ENCODE assay signal across 33 cellular contexts in the genomic region with DNA sequence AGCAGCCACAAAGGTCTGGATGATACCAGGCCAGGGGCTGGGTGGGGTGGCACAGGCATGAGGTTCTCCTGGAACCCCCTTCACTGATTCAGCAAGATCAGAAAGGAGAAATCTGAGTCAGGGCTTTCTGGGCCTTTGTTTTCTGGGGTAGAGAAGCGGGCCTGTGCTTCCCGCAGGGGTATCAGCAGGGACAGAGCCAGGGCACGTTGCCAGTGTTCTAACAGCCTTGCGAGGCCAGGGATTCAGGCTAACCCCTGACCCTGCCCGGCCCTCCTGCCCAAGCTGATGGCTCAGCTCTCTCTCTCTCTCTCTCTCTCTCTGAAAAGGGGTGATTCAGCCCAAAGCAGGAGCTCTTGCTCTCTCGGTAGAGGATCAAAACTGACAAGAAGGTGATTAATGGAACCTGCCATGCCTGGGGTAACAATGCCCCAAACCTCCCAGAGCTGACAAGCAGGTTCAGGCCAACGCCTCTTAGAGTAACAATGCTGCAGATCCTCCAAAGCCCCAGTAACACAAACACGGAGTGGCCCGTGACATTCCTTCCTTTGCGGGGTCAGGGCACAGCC. TPM values are rescaled to one million over a fixed set of nuclear protein-coding genes. Genes with fewer than 3 reads are reported as not detected.
DNase-seq lines count a peak whose midpoint lies in the region; ATAC-seq, FAIRE-seq and TF ChIP-seq lines count a peak whose summit lies in the region.
"Had no signal": no experiment of that assay in that cellular context is flagged by ENCODE, and none has a peak within 500 bp of the region (broad histone marks: within the 10 kb centered on the region; RNA-seq: fewer than 3 reads in every experiment).

No MANE protein-coding gene starts in this region.

- H3K4me2 ChIP-seq in keratinocyte (ENCODE audit: control insufficient read depth, extremely low read depth, insufficient read depth, low read depth, low read length) (peak overlapping the region; percentile 10), Karpas-422 (ENCODE audit: low read depth, low read length, poor library complexity, severe bottlenecking) (no peak overlapping the region)

- H3K36me3 ChIP-seq in bronchial epithelial cell (ENCODE audit: control insufficient read depth, insufficient read depth, low read length) (no peaks in the 10 kb centered on the region), keratinocyte (ENCODE audit: control insufficient read depth in 2 of 2, extremely low read depth in 1 of 2, insufficient read depth in 2 of 2, low read length in 2 of 2) (no peaks in the 10 kb centered on the region), Karpas-422 (ENCODE audit: insufficient read depth, low read length) (no peaks in the 10 kb centered on the region)
- H3K36me3 ChIP-seq: BLaER1 treated with 17β-estradiol and CSF1 and Interleukin-3, amounts not matched to agents 10 nM and 100 nM; breast epithelium had no signal

- H3K27me3 ChIP-seq in bronchial epithelial cell (ENCODE audit: control insufficient read depth, insufficient read depth, low read length), result no peaks in the 10 kb centered on the region
- no peaks in the 10 kb centered on the region for H3K27me3 ChIP-seq in keratinocyte (ENCODE audit: control insufficient read depth, extremely low read depth, insufficient read depth, low read length)
- H3K27me3 ChIP-seq in Karpas-422 (ENCODE audit: low read length), result no peaks in the 10 kb centered on the region
- H3K27me3 ChIP-seq: BLaER1 treated with 17β-estradiol and CSF1 and Interleukin-3, amounts not matched to agents 10 nM and 100 nM; breast epithelium had no signal

- H3K27ac ChIP-seq in keratinocyte (ENCODE audit: control insufficient read depth, insufficient read depth, low read length) (no peak overlapping the region), Karpas-422 (ENCODE audit: low read length) (no peak overlapping the region)
- H3K27ac ChIP-seq: BLaER1 treated with 17β-estradiol and CSF1 and Interleukin-3, amounts not matched to agents 10 nM and 100 nM had no signal

- no peaks in the 10 kb centered on the region for H3K36me3 Mint-ChIP-seq in stimulated activated effector memory CD8-positive, alpha-beta T cell treated with anti-CD3 and anti-CD28 coated beads, Interleukin-12 subunit alpha, Interleukin-12 subunit beta, amount 100 ng/mL, for 72 hours
- H3K36me3 Mint-ChIP-seq: naive thymus-derived CD8-positive, alpha-beta T cell had no signal

- FAIRE-seq in bronchial epithelial cell (lab: Jason Lieb, UNC) (no peak), keratinocyte (lab: Jason Lieb, UNC) (peak; percentile 39)
- FAIRE-seq: colon, GM12878 had no signal

- H3K4me3 ChIP-seq in bronchial epithelial cell (ENCODE audit: low read depth, low read length), result no peak overlapping the region
- H3K4me3 ChIP-seq in keratinocyte (ENCODE audit: control insufficient read depth in 2 of 3, extremely low read depth in 1 of 3, insufficient read depth in 2 of 3, low read depth in 1 of 3, low read length in 3 of 3), result no peak overlapping the region
- H3K4me3 ChIP-seq in Karpas-422 (ENCODE audit: low read length), result no peak overlapping the region
- H3K4me3 ChIP-seq: BLaER1 treated with 17β-estradiol and CSF1 and Interleukin-3, amounts not matched to agents 10 nM and 100 nM; breast epithelium; GM12878; skin epidermis had no signal

- H2AFZ ChIP-seq in keratinocyte (ENCODE audit: control insufficient read depth, low read length) (no peak overlapping the region), Karpas-422 (ENCODE audit: low read length) (no peak overlapping the region)

- H3K79me2 ChIP-seq in keratinocyte (ENCODE audit: control insufficient read depth, insufficient read depth, low read length) (no peaks in the 10 kb centered on the region), Karpas-422 (ENCODE audit: low read length) (no peaks in the 10 kb centered on the region)

- no peak overlapping the region for H3K27ac Mint-ChIP-seq in stimulated activated effector memory CD8-positive, alpha-beta T cell treated with anti-CD3 and anti-CD28 coated beads, Interleukin-12 subunit alpha, Interleukin-12 subunit beta, amount 100 ng/mL, for 72 hours
- H3K27ac Mint-ChIP-seq: activated CD4-positive, alpha-beta T cell treated with anti-CD3 and anti-CD28 coated beads, Interleukin-2, amount 10 ng/mL, durations not matched to agents 24 days and 14 days; activated T-cell treated with anti-CD3 and anti-CD28 coated beads, Interleukin-2, amount 50 U/mL, for 24 hours; H9 had no signal

- H3K9me1 ChIP-seq in keratinocyte (ENCODE audit: control insufficient read depth, extremely low read depth, insufficient read depth, low read length), result peaks cover under 1% of the 10 kb centered on the region

- peaks cover 14% of the 10 kb centered on the region for H3K4me1 ChIP-seq in keratinocyte (ENCODE audit: control insufficient read depth, extremely low read depth, insufficient read depth, low read length)
- H3K4me1 ChIP-seq in Karpas-422 (ENCODE audit: low read length), result peaks cover 11% of the 10 kb centered on the region
- H3K4me1 ChIP-seq: breast epithelium had no signal

- no peak for TF ChIP-seq CTCF in bronchial epithelial cell (IDR thresholded peaks at IDR 0.05; ENCODE audit: insufficient read depth, low read length, severe bottlenecking)
- no peak for TF ChIP-seq CTCF in keratinocyte (optimal IDR thresholded peaks at IDR 0.05 in 1 of 3, IDR thresholded peaks at IDR 0.05 in 1 of 3, conservative IDR thresholded peaks at IDR 0.05 in 1 of 3; ENCODE audit: extremely low read depth in 1 of 3, insufficient read depth in 2 of 3, low read length in 3 of 3)

- H3K9me3 ChIP-seq in keratinocyte (ENCODE audit: control insufficient read depth, low read depth, low read length), result no peaks in the 10 kb centered on the region
- H3K9me3 ChIP-seq in Karpas-422 (ENCODE audit: low read length), result no peaks in the 10 kb centered on the region
- H3K9me3 ChIP-seq: BLaER1 treated with 17β-estradiol and CSF1 and Interleukin-3, amounts not matched to agents 10 nM and 100 nM; breast epithelium had no signal

- H4K20me1 ChIP-seq in keratinocyte (ENCODE audit: control insufficient read depth, extremely low read depth, insufficient read depth, low read length) (no peaks in the 10 kb centered on the region), Karpas-422 (ENCODE audit: insufficient read depth, low read depth, low read length) (no peaks in the 10 kb centered on the region; the same call in 1 of the 2 replicates)
- H4K20me1 ChIP-seq: BLaER1 treated with 17β-estradiol and CSF1 and Interleukin-3, amounts not matched to agents 10 nM and 100 nM had no signal

- no peak overlapping the region for H3K4me3 Mint-ChIP-seq in stimulated activated effector memory CD8-positive, alpha-beta T cell treated with anti-CD3 and anti-CD28 coated beads, Interleukin-12 subunit alpha, Interleukin-12 subunit beta, amount 100 ng/mL, for 72 hours
- H3K4me3 Mint-ChIP-seq: activated CD4-positive, alpha-beta T cell treated with anti-CD3 and anti-CD28 coated beads, Interleukin-2, amount 10 ng/mL, durations not matched to agents 24 days and 14 days; activated T-cell treated with anti-CD3 and anti-CD28 coated beads, Interleukin-2, amount 50 U/mL, for 24 hours; H9; naive thymus-derived CD8-positive, alpha-beta T cell; stimulated activated naive CD8-positive, alpha-beta T cell treated with anti-CD3 and anti-CD28 coated beads, Interleukin-15, amount 100 ng/mL, for 72 hours had no signal

- DNase-seq in M059J (ENCODE audit: low read depth) (peak; percentile 74), bronchial epithelial cell (ENCODE audit: low read depth) (peak; percentile 71), keratinocyte (ENCODE audit: low read depth, low spot score) (no peak), Karpas-422 (no peak), NK-92 (lab: John Stamatoyannopoulos, UW; ENCODE audit: unreplicated experiment) (no peak), DMS114 treated with DMSO at 0.1 percent for 48 hours (lab: John Stamatoyannopoulos, UW; ENCODE audit: unreplicated experiment) (no peak)
- DNase-seq in stimulated activated effector memory CD8-positive, alpha-beta T cell treated with anti-CD3 and anti-CD28 coated beads, Interleukin-12 subunit alpha, Interleukin-12 subunit beta, amount 100 ng/mL, for 72 hours (ENCODE audit: low spot score in 2 of 2), result no peak
- DNase-seq: activated CD4-positive, alpha-beta T cell treated with anti-CD3 and anti-CD28 coated beads, Interleukin-2, amount 10 ng/mL, durations not matched to agents 24 days and 14 days; activated naive CD4-positive, alpha-beta T cell treated with Interleukin-2 at 50 U/mL for 16 hours; activated T-cell treated with anti-CD3 and anti-CD28 coated beads, Interleukin-2, amount 50 U/mL, for 24 hours; amniotic stem cell; Calu3; effector CD8-positive, alpha-beta T cell; H9; hypothalamus; KBM-7; left ventricle myocardium superior; MM.1S; naive thymus-derived CD8-positive, alpha-beta T cell; NCI-H1417 treated with DMSO at 0.1 percent for 48 hours; NCI-H2081; NCI-H345; SHP77 treated with DMSO at 0.1 percent for 48 hours; stimulated activated naive CD8-positive, alpha-beta T cell treated with anti-CD3 and anti-CD28 coated beads, Interleukin-15, amount 100 ng/mL, for 72 hours had no signal

- H3K4me1 Mint-ChIP-seq in stimulated activated effector memory CD8-positive, alpha-beta T cell treated with anti-CD3 and anti-CD28 coated beads, Interleukin-12 subunit alpha, Interleukin-12 subunit beta, amount 100 ng/mL, for 72 hours, result no peaks in the 10 kb centered on the region
- H3K4me1 Mint-ChIP-seq: activated CD4-positive, alpha-beta T cell treated with anti-CD3 and anti-CD28 coated beads, Interleukin-2, amount 10 ng/mL, durations not matched to agents 24 days and 14 days; stimulated activated naive CD8-positive, alpha-beta T cell treated with anti-CD3 and anti-CD28 coated beads, Interleukin-15, amount 100 ng/mL, for 72 hours had no signal

- peak; percentile 25 for ATAC-seq in stimulated activated effector memory CD8-positive, alpha-beta T cell treated with anti-CD3 and anti-CD28 coated beads, Interleukin-12 subunit alpha, Interleukin-12 subunit beta, amount 100 ng/mL, for 72 hours
- ATAC-seq: GM12878; left ventricle myocardium superior; naive thymus-derived CD8-positive, alpha-beta T cell; stimulated activated naive CD8-positive, alpha-beta T cell treated with anti-CD3 and anti-CD28 coated beads, Interleukin-15, amount 100 ng/mL, for 72 hours had no signal

- H3K9me2 ChIP-seq in Karpas-422 (replicated peaks; ENCODE audit: insufficient read depth, low read length), result no peaks in the 10 kb centered on the region

- no peaks in the 10 kb centered on the region for H3K9me3 Mint-ChIP-seq in stimulated activated effector memory CD8-positive, alpha-beta T cell treated with anti-CD3 and anti-CD28 coated beads, Interleukin-12 subunit alpha, Interleukin-12 subunit beta, amount 100 ng/mL, for 72 hours
- H3K9me3 Mint-ChIP-seq: activated CD4-positive, alpha-beta T cell treated with anti-CD3 and anti-CD28 coated beads, Interleukin-2, amount 10 ng/mL, durations not matched to agents 24 days and 14 days; activated T-cell treated with anti-CD3 and anti-CD28 coated beads, Interleukin-2, amount 50 U/mL, for 24 hours; H9; naive thymus-derived CD8-positive, alpha-beta T cell; stimulated activated naive CD8-positive, alpha-beta T cell treated with anti-CD3 and anti-CD28 coated beads, Interleukin-15, amount 100 ng/mL, for 72 hours had no signal

- dilution Hi-C loops in keratinocyte (cut with MboI; ENCODE audit: extremely low pct_ligation_motif_present, low sequenced_read_pairs), result no loop called here

- H3K9ac ChIP-seq in keratinocyte (ENCODE audit: control insufficient read depth, extremely low read depth, insufficient read depth, low read length) (no peak overlapping the region), Karpas-422 (ENCODE audit: low read length) (no peak overlapping the region)
- H3K9ac ChIP-seq: BLaER1 treated with 17β-estradiol and CSF1 and Interleukin-3, amounts not matched to agents 10 nM and 100 nM had no signal

RNA-seq across cellular contexts. Expression of a gene that starts 2.0 kb away (rescaled TPM):
- 0.34 TPM in 1 of 2 replicates, not detected in the other for total RNA-seq in M059J (2014; rRNA removed; shearing (Covaris generic))
- 112 and 242 TPM in 2 replicates for total RNA-seq in bronchial epithelial cell
- 15.2 to 46.6 TPM (median 24.0 TPM) in 3 replicates for polyA plus RNA-seq in keratinocyte
- 4.2 TPM for polyA plus RNA-seq in keratinocyte (2011; ENCODE audit: low read depth)
- 38.3 and 41.9 TPM in 2 replicates for polyA plus RNA-seq in keratinocyte (2011; cell fraction: cytosol; rRNA removed)
- polyA plus RNA-seq in keratinocyte (2011; cell fraction: nucleus; rRNA removed), result 84.8 and 170 TPM in 2 replicates
- 5.4 and 12.9 TPM in 2 replicates for polyA plus RNA-seq in keratinocyte (2012; ENCODE audit: low replicate concordance)
- 20.5 to 41.8 TPM (median 22.2 TPM) in 3 replicates for polyA minus RNA-seq in keratinocyte
- polyA minus RNA-seq in keratinocyte (2011; cell fraction: cytosol; rRNA and poly(A)+ RNA removed), result 23.6 TPM
- 32.3 and 50.6 TPM in 2 replicates for polyA minus RNA-seq in keratinocyte (2011; cell fraction: nucleus; rRNA and poly(A)+ RNA removed)
- total RNA-seq in Karpas-422 (2014; rRNA removed; shearing (Covaris generic); ENCODE audit: low replicate concordance), result not detected in 2 replicates
- total RNA-seq: activated CD4-positive, alpha-beta T cell treated with anti-CD3 and anti-CD28 coated beads, Interleukin-2, amount 10 ng/mL, durations not matched to agents 24 days and 14 days; GM12878; H9; HT1080; left ventricle myocardium superior; naive thymus-derived CD8-positive, alpha-beta T cell; OCI-LY7 had no signal
- polyA plus RNA-seq: AG04450; GM12878; naive thymus-derived CD8-positive, alpha-beta T cell had no signal

RNA-seq across cellular contexts. Expression of a gene that starts 11.3 kb away (rescaled TPM):
- 6.3 and 10.2 TPM in 2 replicates for total RNA-seq in M059J (2014; rRNA removed; shearing (Covaris generic))
- total RNA-seq in bronchial epithelial cell, result 67.9 and 71.8 TPM in 2 replicates
- polyA plus RNA-seq in keratinocyte, result 505 to 838 TPM (median 729 TPM) in 3 replicates
- 432 TPM for polyA plus RNA-seq in keratinocyte (2011; ENCODE audit: low read depth)
- 289 and 341 TPM in 2 replicates for polyA plus RNA-seq in keratinocyte (2011; cell fraction: cytosol; rRNA removed)
- 596 and 717 TPM in 2 replicates for polyA plus RNA-seq in keratinocyte (2011; cell fraction: nucleus; rRNA removed)
- polyA plus RNA-seq in keratinocyte (2012; ENCODE audit: low replicate concordance), result 349 and 756 TPM in 2 replicates
- polyA minus RNA-seq in keratinocyte, result 290 to 313 TPM (median 304 TPM) in 3 replicates
- polyA minus RNA-seq in keratinocyte (2011; cell fraction: cytosol; rRNA and poly(A)+ RNA removed), result 129 TPM
- polyA minus RNA-seq in keratinocyte (2011; cell fraction: nucleus; rRNA and poly(A)+ RNA removed), result 90.1 and 93.1 TPM in 2 replicates
- not detected in 2 replicates for total RNA-seq in Karpas-422 (2014; rRNA removed; shearing (Covaris generic); ENCODE audit: low replicate concordance)
- total RNA-seq: activated CD4-positive, alpha-beta T cell treated with anti-CD3 and anti-CD28 coated beads, Interleukin-2, amount 10 ng/mL, durations not matched to agents 24 days and 14 days; naive thymus-derived CD8-positive, alpha-beta T cell; OCI-LY7 had no signal
- polyA plus RNA-seq: naive thymus-derived CD8-positive, alpha-beta T cell had no signal

RNA-seq across cellular contexts. Expression of a gene that starts 17.7 kb away (rescaled TPM):
- 0.07 TPM in 1 of 2 replicates, not detected in the other for total RNA-seq in M059J (2014; rRNA removed; shearing (Covaris generic))
- under 0.01 TPM in 1 of 2 replicates, not detected in the other for total RNA-seq in bronchial epithelial cell
- not detected in 3 replicates for polyA plus RNA-seq in keratinocyte
- not detected for polyA plus RNA-seq in keratinocyte (2011; ENCODE audit: low read depth)
- polyA plus RNA-seq in keratinocyte (2011; cell fraction: cytosol; rRNA removed), result not detected in 2 replicates
- polyA plus RNA-seq in keratinocyte (2011; cell fraction: nucleus; rRNA removed), result not detected in 2 replicates
- not detected in 2 replicates for polyA plus RNA-seq in keratinocyte (2012; ENCODE audit: low replicate concordance)
- not detected in 3 replicates for polyA minus RNA-seq in keratinocyte
- polyA minus RNA-seq in keratinocyte (2011; cell fraction: cytosol; rRNA and poly(A)+ RNA removed), result not detected
- polyA minus RNA-seq in keratinocyte (2011; cell fraction: nucleus; rRNA and poly(A)+ RNA removed), result not detected in 2 replicates
- not detected in 2 replicates for total RNA-seq in Karpas-422 (2014; rRNA removed; shearing (Covaris generic); ENCODE audit: low replicate concordance)
- total RNA-seq: activated CD4-positive, alpha-beta T cell treated with anti-CD3 and anti-CD28 coated beads, Interleukin-2, amount 10 ng/mL, durations not matched to agents 24 days and 14 days; breast epithelium; Calu3; GM12878; H9; HT1080; left ventricle myocardium superior; naive thymus-derived CD8-positive, alpha-beta T cell; OCI-LY7; omental fat pad had no signal
- polyA plus RNA-seq: AG04450; GM12878; naive thymus-derived CD8-positive, alpha-beta T cell had no signal

RNA-seq across cellular contexts. Expression of a gene that starts 20.7 kb away (rescaled TPM):
- total RNA-seq in M059J (2014; rRNA removed; shearing (Covaris generic)), result 0.69 and 1.6 TPM in 2 replicates
- total RNA-seq in bronchial epithelial cell, result 3,104 and 4,112 TPM in 2 replicates
- polyA plus RNA-seq in keratinocyte, result 29.7 to 60.4 TPM (median 35.5 TPM) in 3 replicates
- polyA plus RNA-seq in keratinocyte (2011; ENCODE audit: low read depth), result 8.6 TPM
- 22.7 and 31.3 TPM in 2 replicates for polyA plus RNA-seq in keratinocyte (2011; cell fraction: cytosol; rRNA removed)
- polyA plus RNA-seq in keratinocyte (2011; cell fraction: nucleus; rRNA removed), result 39.4 and 46.1 TPM in 2 replicates
- polyA plus RNA-seq in keratinocyte (2012; ENCODE audit: low replicate concordance), result 4.1 and 67.7 TPM in 2 replicates
- polyA minus RNA-seq in keratinocyte, result 27.5 to 67.0 TPM (median 34.9 TPM) in 3 replicates
- polyA minus RNA-seq in keratinocyte (2011; cell fraction: cytosol; rRNA and poly(A)+ RNA removed), result 44.3 TPM
- 14.4 and 24.6 TPM in 2 replicates for polyA minus RNA-seq in keratinocyte (2011; cell fraction: nucleus; rRNA and poly(A)+ RNA removed)
- total RNA-seq in Karpas-422 (2014; rRNA removed; shearing (Covaris generic); ENCODE audit: low replicate concordance), result not detected in 2 replicates
- total RNA-seq: activated CD4-positive, alpha-beta T cell treated with anti-CD3 and anti-CD28 coated beads, Interleukin-2, amount 10 ng/mL, durations not matched to agents 24 days and 14 days; naive thymus-derived CD8-positive, alpha-beta T cell; OCI-LY7 had no signal
- polyA plus RNA-seq: naive thymus-derived CD8-positive, alpha-beta T cell had no signal

RNA-seq across cellular contexts. Expression of a gene that starts 26.4 kb away (rescaled TPM):
- total RNA-seq in M059J (2014; rRNA removed; shearing (Covaris generic)), result not detected in 2 replicates
- not detected in 2 replicates for total RNA-seq in bronchial epithelial cell
- polyA plus RNA-seq in keratinocyte, result not detected in 3 replicates
- polyA plus RNA-seq in keratinocyte (2011; ENCODE audit: low read depth), result not detected
- polyA plus RNA-seq in keratinocyte (2011; cell fraction: cytosol; rRNA removed), result not detected in 2 replicates
- not detected in 2 replicates for polyA plus RNA-seq in keratinocyte (2011; cell fraction: nucleus; rRNA removed)
- polyA plus RNA-seq in keratinocyte (2012; ENCODE audit: low replicate concordance), result not detected in 2 replicates
- not detected in 3 replicates for polyA minus RNA-seq in keratinocyte
- polyA minus RNA-seq in keratinocyte (2011; cell fraction: cytosol; rRNA and poly(A)+ RNA removed), result not detected
- not detected in 2 replicates for polyA minus RNA-seq in keratinocyte (2011; cell fraction: nucleus; rRNA and poly(A)+ RNA removed)
- total RNA-seq in Karpas-422 (2014; rRNA removed; shearing (Covaris generic); ENCODE audit: low replicate concordance), result not detected in 2 replicates
- total RNA-seq: activated CD4-positive, alpha-beta T cell treated with anti-CD3 and anti-CD28 coated beads, Interleukin-2, amount 10 ng/mL, durations not matched to agents 24 days and 14 days; breast epithelium; Calu3; GM12878; H9; HT1080; left ventricle myocardium superior; naive thymus-derived CD8-positive, alpha-beta T cell; OCI-LY7; omental fat pad had no signal
- polyA plus RNA-seq: AG04450; GM12878; naive thymus-derived CD8-positive, alpha-beta T cell had no signal

Comparison
In these comparisons a context has a peak if more than half of its experiments do, and no peak if none do; other contexts are left out.
1. DNase-seq: peak in M059J (single experiment) and bronchial epithelial cell (single experiment); none in keratinocyte (single experiment), stimulated activated effector memory CD8-positive, alpha-beta T cell treated with anti-CD3 and anti-CD28 coated beads, Interleukin-12 subunit alpha, Interleukin-12 subunit beta, amount 100 ng/mL, for 72 hours (0 of 2), Karpas-422 (single experiment), NK-92 (single experiment) and DMS114 treated with DMSO at 0.1 percent for 48 hours (single experiment).
2. RNA of a gene that starts 2.0 kb away (total RNA-seq): 112 to 242 TPM in bronchial epithelial cell; 0.34 TPM in M059J and not detected in Karpas-422; every median in the first group is over 10 times any median in the second.